ENCODE assay signal across 8 cellular contexts in the genomic region with DNA sequence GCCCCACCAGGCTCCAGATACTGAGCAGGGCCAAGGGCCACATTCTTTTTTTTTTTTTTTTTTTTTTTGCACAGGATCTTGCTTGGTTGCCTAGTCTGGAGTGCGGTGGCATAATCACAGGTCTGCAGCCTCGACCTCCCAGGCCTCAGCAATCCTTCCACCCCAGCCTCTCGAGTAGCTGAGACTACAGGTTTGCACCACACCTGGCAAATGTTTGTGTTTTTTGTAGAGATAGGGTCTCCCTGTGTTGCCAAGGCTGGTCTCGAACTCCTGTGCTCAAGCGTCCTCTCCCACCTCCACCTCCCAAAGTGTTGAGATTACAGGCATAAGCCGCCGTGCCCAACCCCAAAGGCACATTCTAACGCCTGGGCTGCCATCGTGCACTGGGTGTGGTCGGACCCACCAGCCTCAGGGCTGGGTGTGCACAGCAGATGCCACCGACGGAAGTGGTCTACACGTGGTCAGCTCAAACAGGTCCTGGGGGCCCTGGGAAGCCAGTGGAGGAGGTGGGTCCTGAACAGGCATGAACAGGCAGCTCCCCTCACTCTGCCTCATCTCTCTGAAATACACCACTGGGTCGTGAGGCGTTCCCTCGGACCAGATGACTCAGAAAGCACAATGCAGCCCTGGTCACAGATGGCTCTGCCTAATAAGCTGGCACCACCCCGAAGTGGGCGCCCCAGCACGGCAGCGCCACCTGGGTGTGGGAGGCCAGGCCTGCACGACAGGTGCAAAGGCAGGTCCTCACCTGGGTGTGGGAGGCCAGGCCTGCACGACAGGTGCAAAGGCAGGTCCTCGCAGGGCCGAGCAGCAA. TPM values are rescaled to one million over a fixed set of nuclear protein-coding genes. Genes with fewer than 3 reads are reported as not detected.
DNase-seq lines count a peak whose midpoint lies in the region; ATAC-seq and TF ChIP-seq lines count a peak whose summit lies in the region.

No MANE protein-coding gene starts in this region.

- H3K4me3 Mint-ChIP-seq in endodermal cell (no peak overlapping the region), endothelial cell (ENCODE audit: unreplicated experiment) (no peak overlapping the region)

- H3K36me3 ChIP-seq in endodermal cell (ENCODE audit: control insufficient read depth, insufficient read depth, low read length) (no peaks in the 10 kb centered on the region), gastrocnemius medialis (no peaks in the 10 kb centered on the region)

- H3K9me3 ChIP-seq in endodermal cell (ENCODE audit: control insufficient read depth, low read length) (peaks cover 14% of the 10 kb centered on the region), gastrocnemius medialis (no peaks in the 10 kb centered on the region)

- H3K4me1 Mint-ChIP-seq in endodermal cell (peaks cover 3% of the 10 kb centered on the region), endothelial cell (ENCODE audit: unreplicated experiment) (peaks cover 10% of the 10 kb centered on the region)

- WGBS in endodermal cell (ENCODE audit: insufficient coverage in 1 of 2, insufficient read length in 1 of 2), 2 experiments = 79 to 84% methylated on average over 15 to 24 of the region's 24 CpGs

- no peak overlapping the region for H3K4me3 ChIP-seq in endodermal cell (ENCODE audit: low read length)
- H3K4me3 ChIP-seq in gastrocnemius medialis = no peak overlapping the region

- H3K36me3 Mint-ChIP-seq in endodermal cell (ENCODE audit: low read depth) = peaks cover 7% of the 10 kb centered on the region
- no peaks in the 10 kb centered on the region for H3K36me3 Mint-ChIP-seq in endothelial cell (ENCODE audit: low read depth, unreplicated experiment)

- H3K27ac ChIP-seq in endodermal cell (ENCODE audit: low read depth, low read length) = no peak overlapping the region
- no peak overlapping the region for H3K27ac ChIP-seq in gastrocnemius medialis

- H3K27ac Mint-ChIP-seq in endodermal cell = no peak overlapping the region
- no peak overlapping the region for H3K27ac Mint-ChIP-seq in endothelial cell (ENCODE audit: unreplicated experiment)

- H3K4me1 ChIP-seq in endodermal cell (ENCODE audit: control insufficient read depth, insufficient read depth, low read length) (no peaks in the 10 kb centered on the region), gastrocnemius medialis (peaks cover 0 to 4% of the 10 kb centered on the region in 2 donors)

- no peaks in the 10 kb centered on the region for H3K27me3 ChIP-seq in endodermal cell (ENCODE audit: control insufficient read depth, insufficient read depth, low read length, poor library complexity, severe bottlenecking)
- H3K27me3 ChIP-seq in gastrocnemius medialis = peaks cover 41 to 46% (median 44%) of the 10 kb centered on the region in 3 donors

- peaks cover 22% of the 10 kb centered on the region for H3K9me3 Mint-ChIP-seq in endodermal cell
- H3K9me3 Mint-ChIP-seq in endothelial cell (ENCODE audit: unreplicated experiment) = no peaks in the 10 kb centered on the region

- peak; percentile 75 for TF ChIP-seq CTCF in endodermal cell (conservative IDR thresholded peaks at IDR 0.05)
- no peak for TF ChIP-seq CTCF in gastrocnemius medialis (IDR thresholded peaks at IDR 0.05 in 4 of 5, conservative IDR thresholded peaks at IDR 0.05 in 1 of 5)
- no peak for TF ChIP-seq CTCF in endothelial cell (IDR thresholded peaks at IDR 0.05; ENCODE audit: unreplicated experiment)

- TF ChIP-seq POLR2A in gastrocnemius medialis (IDR thresholded peaks at IDR 0.05) = no peak

- intact Hi-C loops in gastrocnemius medialis (cut with DNase I; ENCODE audit: low total_unique reads) = no loop called here

- in situ Hi-C loops in gastrocnemius medialis (cut with MboI; ENCODE audit: low sequenced_read_pairs in 4 of 4) = no loop called here

- no peak overlapping the region for H3K9ac ChIP-seq in endodermal cell (ENCODE audit: extremely low read depth, low read length, poor library complexity, severe bottlenecking)

- DNase-seq in DMS53 (lab: John Stamatoyannopoulos, UW) (peak; percentile 100), M059J (ENCODE audit: low read depth) (peak; percentile 79), endodermal cell (peak; percentile 85), renal cortical epithelial cell (ENCODE audit: low read depth) (peak; percentile 18), gastrocnemius medialis (no peak), endothelial cell (ENCODE audit: low spot score) (no peak)
- DNase-seq in activated CD4-positive, CD25-positive, alpha-beta regulatory T cell treated with anti-CD3 and anti-CD28 coated beads, Interleukin-2, amount 50 U/mL, for 72 hours = peak; percentile 45

- ATAC-seq in gastrocnemius medialis (no peak), HG03097 (IDR thresholded peaks at IDR 0.05; ENCODE audit: low FRiP score, unreplicated experiment) (no peak)

- H3K27me3 Mint-ChIP-seq in endodermal cell (ENCODE audit: insufficient read depth) (peaks cover 6% of the 10 kb centered on the region), endothelial cell (ENCODE audit: unreplicated experiment) (peaks cover 24% of the 10 kb centered on the region)

RNA-seq across cellular contexts. Expression of a gene that starts 5.1 kb away (rescaled TPM):
- total RNA-seq in M059J (2014; rRNA removed; shearing (Covaris generic)) = 2.8 and 9.4 TPM in 2 replicates
- total RNA-seq in endodermal cell (100 to 1,000 TPM; 109 to 118 TPM), renal cortical epithelial cell (4.0 and 4.5 TPM in 2 replicates), gastrocnemius medialis (not detected), endothelial cell (ENCODE audit: unreplicated experiment) (14.9 TPM)
- 126 TPM for polyA plus RNA-seq in endodermal cell (2013, experiment 1 of 2)
- 105 TPM for polyA plus RNA-seq in endodermal cell (2013, experiment 2 of 2)

RNA-seq across cellular contexts. Expression of a gene that starts 29.9 kb away (rescaled TPM):
- total RNA-seq in M059J (2014; rRNA removed; shearing (Covaris generic)) = 7.9 and 10.6 TPM in 2 replicates
- total RNA-seq in endodermal cell (10 to 100 TPM; 35.4 to 44.8 TPM), renal cortical epithelial cell (1.7 and 13.7 TPM in 2 replicates), gastrocnemius medialis (1 to 10 TPM in 1 of 4 donors, under 1 TPM in 1, not detected in 2; 0.55 to 1.3 TPM), endothelial cell (ENCODE audit: unreplicated experiment) (0.49 TPM)
- polyA plus RNA-seq in endodermal cell (2013, experiment 1 of 2) = 1.2 TPM
- 0.62 TPM for polyA plus RNA-seq in endodermal cell (2013, experiment 2 of 2)

RNA-seq across cellular contexts. Expression of a gene that starts 43.5 kb away (rescaled TPM):
- 821 and 984 TPM in 2 replicates for total RNA-seq in M059J (2014; rRNA removed; shearing (Covaris generic))
- total RNA-seq in endodermal cell (100 to 1,000 TPM; 257 to 389 TPM), renal cortical epithelial cell (14.9 and 70.2 TPM in 2 replicates), gastrocnemius medialis (10 to 100 TPM; 46.3 to 83.6 (median 63.2) TPM), endothelial cell (ENCODE audit: unreplicated experiment) (446 TPM)
- 186 TPM for polyA plus RNA-seq in endodermal cell (2013, experiment 1 of 2)
- polyA plus RNA-seq in endodermal cell (2013, experiment 2 of 2) = 187 TPM

RNA-seq across cellular contexts. Expression of a gene that starts 50.3 kb away (rescaled TPM):
- total RNA-seq in M059J (2014; rRNA removed; shearing (Covaris generic)) = 1,883 and 3,156 TPM in 2 replicates
- 100 to 1,000 TPM; 211 to 558 TPM for total RNA-seq in endodermal cell
- polyA plus RNA-seq in endodermal cell (2013, experiment 1 of 2) = 244 TPM
- 241 TPM for polyA plus RNA-seq in endodermal cell (2013, experiment 2 of 2)
- 7.6 and 53.5 TPM in 2 replicates for total RNA-seq in renal cortical epithelial cell
- 100 to 1,000 TPM in 1 of 4 donors, 10 to 100 TPM in 3; 47.8 to 103 (median 80.5) TPM for total RNA-seq in gastrocnemius medialis
- total RNA-seq in endothelial cell (ENCODE audit: unreplicated experiment) = 23.4 TPM

RNA-seq across cellular contexts. Expression of a gene that starts 50.6 kb away (rescaled TPM):
- 2.5 and 3.4 TPM in 2 replicates for total RNA-seq in M059J (2014; rRNA removed; shearing (Covaris generic))
- total RNA-seq in endodermal cell (10 to 100 TPM; 63.3 to 67.4 TPM), renal cortical epithelial cell (5.4 and 41.5 TPM in 2 replicates), gastrocnemius medialis (10 to 100 TPM in 3 of 4 donors, 1 to 10 TPM in 1; 4.2 to 21.6 (median 11.9) TPM), endothelial cell (ENCODE audit: unreplicated experiment) (18.7 TPM)
- polyA plus RNA-seq in endodermal cell (2013, experiment 1 of 2) = 18.6 TPM
- polyA plus RNA-seq in endodermal cell (2013, experiment 2 of 2) = 14.9 TPM

Comparison
In these comparisons a context has a peak if more than half of its experiments do, and no peak if none do; other contexts are left out.
1. DNase-seq: peak in DMS53 (single experiment), M059J (single experiment), activated CD4-positive, CD25-positive, alpha-beta regulatory T cell treated with anti-CD3 and anti-CD28 coated beads, Interleukin-2, amount 50 U/mL, for 72 hours (single experiment), endodermal cell (single experiment) and renal cortical epithelial cell (single experiment); none in gastrocnemius medialis (0 of 2) and endothelial cell (single experiment).